ENCODE assay signal across 2 cellular contexts in the genomic region with DNA sequence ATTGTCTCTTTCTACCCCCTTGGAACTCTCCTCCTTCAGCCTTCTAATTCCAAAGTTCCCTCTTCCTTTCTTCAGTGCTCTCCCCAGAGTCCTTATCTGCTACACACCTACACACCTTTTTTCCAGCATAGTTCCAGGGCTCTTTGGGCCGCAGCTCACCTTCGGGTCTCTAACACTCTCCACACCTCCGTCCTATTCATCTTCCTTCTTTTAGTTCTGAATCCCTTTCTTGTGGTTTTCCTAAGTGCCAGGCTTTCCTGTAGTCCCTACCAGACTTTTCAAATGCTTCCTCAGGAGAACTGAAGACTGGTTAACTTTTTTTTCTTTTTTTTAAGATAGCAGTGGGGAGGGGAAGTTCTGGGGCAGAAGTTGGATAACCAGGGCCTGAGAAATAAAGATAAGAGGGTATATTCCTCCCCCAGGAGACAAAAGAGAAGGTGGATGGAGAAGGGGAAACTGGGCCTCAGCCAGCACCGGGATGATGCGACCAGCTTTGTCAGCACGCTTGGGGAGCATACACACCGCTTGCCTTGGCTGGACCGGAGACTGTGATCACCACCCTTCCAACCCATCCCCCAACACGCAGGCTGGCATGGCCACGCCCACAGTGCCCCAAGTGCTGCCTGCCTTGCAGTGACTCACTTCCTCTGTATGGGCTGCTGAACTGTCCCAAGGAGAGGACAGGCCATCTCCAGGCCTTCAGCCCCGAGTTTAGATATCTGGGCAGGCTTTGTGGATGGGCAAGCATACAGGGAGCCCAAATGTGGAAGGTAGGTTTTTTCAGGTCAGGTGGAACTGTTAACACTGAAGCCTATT.
TF ChIP-seq lines count a peak whose summit lies in the region.

No MANE protein-coding gene starts in this region.

TF ChIP-seq in WTC11, 78 proteins besides CTCF, POLR2A, EP300 and RAD21 (continued from another document):
- TF ChIP-seq, protein P1, sequence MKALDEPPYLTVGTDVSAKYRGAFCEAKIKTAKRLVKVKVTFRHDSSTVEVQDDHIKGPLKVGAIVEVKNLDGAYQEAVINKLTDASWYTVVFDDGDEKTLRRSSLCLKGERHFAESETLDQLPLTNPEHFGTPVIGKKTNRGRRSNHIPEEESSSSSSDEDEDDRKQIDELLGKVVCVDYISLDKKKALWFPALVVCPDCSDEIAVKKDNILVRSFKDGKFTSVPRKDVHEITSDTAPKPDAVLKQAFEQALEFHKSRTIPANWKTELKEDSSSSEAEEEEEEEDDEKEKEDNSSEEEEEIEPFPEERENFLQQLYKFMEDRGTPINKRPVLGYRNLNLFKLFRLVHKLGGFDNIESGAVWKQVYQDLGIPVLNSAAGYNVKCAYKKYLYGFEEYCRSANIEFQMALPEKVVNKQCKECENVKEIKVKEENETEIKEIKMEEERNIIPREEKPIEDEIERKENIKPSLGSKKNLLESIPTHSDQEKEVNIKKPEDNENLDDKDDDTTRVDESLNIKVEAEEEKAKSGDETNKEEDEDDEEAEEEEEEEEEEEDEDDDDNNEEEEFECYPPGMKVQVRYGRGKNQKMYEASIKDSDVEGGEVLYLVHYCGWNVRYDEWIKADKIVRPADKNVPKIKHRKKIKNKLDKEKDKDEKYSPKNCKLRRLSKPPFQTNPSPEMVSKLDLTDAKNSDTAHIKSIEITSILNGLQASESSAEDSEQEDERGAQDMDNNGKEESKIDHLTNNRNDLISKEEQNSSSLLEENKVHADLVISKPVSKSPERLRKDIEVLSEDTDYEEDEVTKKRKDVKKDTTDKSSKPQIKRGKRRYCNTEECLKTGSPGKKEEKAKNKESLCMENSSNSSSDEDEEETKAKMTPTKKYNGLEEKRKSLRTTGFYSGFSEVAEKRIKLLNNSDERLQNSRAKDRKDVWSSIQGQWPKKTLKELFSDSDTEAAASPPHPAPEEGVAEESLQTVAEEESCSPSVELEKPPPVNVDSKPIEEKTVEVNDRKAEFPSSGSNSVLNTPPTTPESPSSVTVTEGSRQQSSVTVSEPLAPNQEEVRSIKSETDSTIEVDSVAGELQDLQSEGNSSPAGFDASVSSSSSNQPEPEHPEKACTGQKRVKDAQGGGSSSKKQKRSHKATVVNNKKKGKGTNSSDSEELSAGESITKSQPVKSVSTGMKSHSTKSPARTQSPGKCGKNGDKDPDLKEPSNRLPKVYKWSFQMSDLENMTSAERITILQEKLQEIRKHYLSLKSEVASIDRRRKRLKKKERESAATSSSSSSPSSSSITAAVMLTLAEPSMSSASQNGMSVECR (CRISPR knock-in tag; IDR thresholded peaks at IDR 0.05; ENCODE audit: borderline replicate concordance): no peak
- TF ChIP-seq, protein P2, sequence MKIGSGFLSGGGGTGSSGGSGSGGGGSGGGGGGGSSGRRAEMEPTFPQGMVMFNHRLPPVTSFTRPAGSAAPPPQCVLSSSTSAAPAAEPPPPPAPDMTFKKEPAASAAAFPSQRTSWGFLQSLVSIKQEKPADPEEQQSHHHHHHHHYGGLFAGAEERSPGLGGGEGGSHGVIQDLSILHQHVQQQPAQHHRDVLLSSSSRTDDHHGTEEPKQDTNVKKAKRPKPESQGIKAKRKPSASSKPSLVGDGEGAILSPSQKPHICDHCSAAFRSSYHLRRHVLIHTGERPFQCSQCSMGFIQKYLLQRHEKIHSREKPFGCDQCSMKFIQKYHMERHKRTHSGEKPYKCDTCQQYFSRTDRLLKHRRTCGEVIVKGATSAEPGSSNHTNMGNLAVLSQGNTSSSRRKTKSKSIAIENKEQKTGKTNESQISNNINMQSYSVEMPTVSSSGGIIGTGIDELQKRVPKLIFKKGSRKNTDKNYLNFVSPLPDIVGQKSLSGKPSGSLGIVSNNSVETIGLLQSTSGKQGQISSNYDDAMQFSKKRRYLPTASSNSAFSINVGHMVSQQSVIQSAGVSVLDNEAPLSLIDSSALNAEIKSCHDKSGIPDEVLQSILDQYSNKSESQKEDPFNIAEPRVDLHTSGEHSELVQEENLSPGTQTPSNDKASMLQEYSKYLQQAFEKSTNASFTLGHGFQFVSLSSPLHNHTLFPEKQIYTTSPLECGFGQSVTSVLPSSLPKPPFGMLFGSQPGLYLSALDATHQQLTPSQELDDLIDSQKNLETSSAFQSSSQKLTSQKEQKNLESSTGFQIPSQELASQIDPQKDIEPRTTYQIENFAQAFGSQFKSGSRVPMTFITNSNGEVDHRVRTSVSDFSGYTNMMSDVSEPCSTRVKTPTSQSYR (CRISPR knock-in tag; IDR thresholded peaks at IDR 0.05): 0 out of 2 replicates have a peak, but pooled peaks have one; percentile 31
- TF ChIP-seq NR1H2 (CRISPR knock-in tag; IDR thresholded peaks at IDR 0.05): no peak
- no peak for TF ChIP-seq SMAD3 (CRISPR knock-in tag; IDR thresholded peaks at IDR 0.05; ENCODE audit: borderline replicate concordance)
- TF ChIP-seq ZBTB21 (CRISPR knock-in tag; IDR thresholded peaks at IDR 0.05; ENCODE audit: borderline replicate concordance): no peak

TF ChIP-seq in HepG2, 621 proteins besides CTCF, POLR2A, EP300 and RAD21 (continued from another document and continues in another):
- no peak for TF ChIP-seq WIZ (CRISPR knock-in tag; IDR thresholded peaks at IDR 0.05)
- TF ChIP-seq, protein P3, sequence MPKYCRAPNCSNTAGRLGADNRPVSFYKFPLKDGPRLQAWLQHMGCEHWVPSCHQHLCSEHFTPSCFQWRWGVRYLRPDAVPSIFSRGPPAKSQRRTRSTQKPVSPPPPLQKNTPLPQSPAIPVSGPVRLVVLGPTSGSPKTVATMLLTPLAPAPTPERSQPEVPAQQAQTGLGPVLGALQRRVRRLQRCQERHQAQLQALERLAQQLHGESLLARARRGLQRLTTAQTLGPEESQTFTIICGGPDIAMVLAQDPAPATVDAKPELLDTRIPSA (CRISPR knock-in tag; IDR thresholded peaks at IDR 0.05; ENCODE audit: borderline replicate concordance): no peak
- TF ChIP-seq, protein P4, sequence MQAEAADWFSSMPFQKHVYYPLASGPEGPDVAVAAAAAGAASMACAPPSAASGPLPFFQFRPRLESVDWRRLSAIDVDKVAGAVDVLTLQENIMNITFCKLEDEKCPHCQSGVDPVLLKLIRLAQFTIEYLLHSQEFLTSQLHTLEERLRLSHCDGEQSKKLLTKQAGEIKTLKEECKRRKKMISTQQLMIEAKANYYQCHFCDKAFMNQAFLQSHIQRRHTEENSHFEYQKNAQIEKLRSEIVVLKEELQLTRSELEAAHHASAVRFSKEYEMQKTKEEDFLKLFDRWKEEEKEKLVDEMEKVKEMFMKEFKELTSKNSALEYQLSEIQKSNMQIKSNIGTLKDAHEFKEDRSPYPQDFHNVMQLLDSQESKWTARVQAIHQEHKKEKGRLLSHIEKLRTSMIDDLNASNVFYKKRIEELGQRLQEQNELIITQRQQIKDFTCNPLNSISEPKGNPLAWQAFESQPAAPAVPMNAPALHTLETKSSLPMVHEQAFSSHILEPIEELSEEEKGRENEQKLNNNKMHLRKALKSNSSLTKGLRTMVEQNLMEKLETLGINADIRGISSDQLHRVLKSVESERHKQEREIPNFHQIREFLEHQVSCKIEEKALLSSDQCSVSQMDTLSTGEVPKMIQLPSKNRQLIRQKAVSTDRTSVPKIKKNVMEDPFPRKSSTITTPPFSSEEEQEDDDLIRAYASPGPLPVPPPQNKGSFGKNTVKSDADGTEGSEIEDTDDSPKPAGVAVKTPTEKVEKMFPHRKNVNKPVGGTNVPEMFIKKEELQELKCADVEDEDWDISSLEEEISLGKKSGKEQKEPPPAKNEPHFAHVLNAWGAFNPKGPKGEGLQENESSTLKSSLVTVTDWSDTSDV (CRISPR knock-in tag; IDR thresholded peaks at IDR 0.05): no peak
- no peak for TF ChIP-seq SETDB1 (CRISPR knock-in tag; IDR thresholded peaks at IDR 0.05; ENCODE audit: borderline replicate concordance)
- TF ChIP-seq, protein P5, sequence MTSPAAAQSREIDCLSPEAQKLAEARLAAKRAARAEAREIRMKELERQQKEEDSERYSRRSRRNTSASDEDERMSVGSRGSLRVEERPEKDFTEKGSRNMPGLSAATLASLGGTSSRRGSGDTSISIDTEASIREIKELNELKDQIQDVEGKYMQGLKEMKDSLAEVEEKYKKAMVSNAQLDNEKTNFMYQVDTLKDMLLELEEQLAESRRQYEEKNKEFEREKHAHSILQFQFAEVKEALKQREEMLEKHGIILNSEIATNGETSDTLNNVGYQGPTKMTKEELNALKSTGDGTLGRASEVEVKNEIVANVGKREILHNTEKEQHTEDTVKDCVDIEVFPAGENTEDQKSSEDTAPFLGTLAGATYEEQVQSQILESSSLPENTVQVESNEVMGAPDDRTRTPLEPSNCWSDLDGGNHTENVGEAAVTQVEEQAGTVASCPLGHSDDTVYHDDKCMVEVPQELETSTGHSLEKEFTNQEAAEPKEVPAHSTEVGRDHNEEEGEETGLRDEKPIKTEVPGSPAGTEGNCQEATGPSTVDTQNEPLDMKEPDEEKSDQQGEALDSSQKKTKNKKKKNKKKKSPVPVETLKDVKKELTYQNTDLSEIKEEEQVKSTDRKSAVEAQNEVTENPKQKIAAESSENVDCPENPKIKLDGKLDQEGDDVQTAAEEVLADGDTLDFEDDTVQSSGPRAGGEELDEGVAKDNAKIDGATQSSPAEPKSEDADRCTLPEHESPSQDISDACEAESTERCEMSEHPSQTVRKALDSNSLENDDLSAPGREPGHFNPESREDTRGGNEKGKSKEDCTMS (CRISPR knock-in tag; conservative IDR thresholded peaks at IDR 0.05): no peak
- peak; percentile 89 for TF ChIP-seq SP5 (CRISPR knock-in tag; IDR thresholded peaks at IDR 0.05; ENCODE audit: borderline replicate concordance, low read depth)
- no peak for TF ChIP-seq ZNF10 (CRISPR knock-in tag; IDR thresholded peaks at IDR 0.05; ENCODE audit: borderline replicate concordance, low read depth)
- no peak for TF ChIP-seq ZNF143 (CRISPR knock-in tag; IDR thresholded peaks at IDR 0.05)
- no peak for TF ChIP-seq ZNF607 (CRISPR knock-in tag; IDR thresholded peaks at IDR 0.05; ENCODE audit: borderline replicate concordance)
- TF ChIP-seq CBFB (CRISPR knock-in tag; IDR thresholded peaks at IDR 0.05): no peak
- no peak for TF ChIP-seq NFATC3 (CRISPR knock-in tag; IDR thresholded peaks at IDR 0.05)
- no peak for TF ChIP-seq ZNF44 (CRISPR knock-in tag; IDR thresholded peaks at IDR 0.05)
- no peak for TF ChIP-seq ATF7 (IDR thresholded peaks at IDR 0.05)
- no peak for TF ChIP-seq ATF7 (CRISPR knock-in tag; IDR thresholded peaks at IDR 0.05)
- TF ChIP-seq, protein P6, sequence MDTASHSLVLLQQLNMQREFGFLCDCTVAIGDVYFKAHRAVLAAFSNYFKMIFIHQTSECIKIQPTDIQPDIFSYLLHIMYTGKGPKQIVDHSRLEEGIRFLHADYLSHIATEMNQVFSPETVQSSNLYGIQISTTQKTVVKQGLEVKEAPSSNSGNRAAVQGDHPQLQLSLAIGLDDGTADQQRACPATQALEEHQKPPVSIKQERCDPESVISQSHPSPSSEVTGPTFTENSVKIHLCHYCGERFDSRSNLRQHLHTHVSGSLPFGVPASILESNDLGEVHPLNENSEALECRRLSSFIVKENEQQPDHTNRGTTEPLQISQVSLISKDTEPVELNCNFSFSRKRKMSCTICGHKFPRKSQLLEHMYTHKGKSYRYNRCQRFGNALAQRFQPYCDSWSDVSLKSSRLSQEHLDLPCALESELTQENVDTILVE (CRISPR knock-in tag; IDR thresholded peaks at IDR 0.05): no peak
- 0 out of 2 replicates have a peak, but pooled peaks have one; percentile 31 for TF ChIP-seq FOXA3 (CRISPR knock-in tag; IDR thresholded peaks at IDR 0.05)
- TF ChIP-seq SAFB2 (CRISPR knock-in tag; IDR thresholded peaks at IDR 0.05; ENCODE audit: borderline replicate concordance, low read depth): no peak
- TF ChIP-seq ZSCAN25 (CRISPR knock-in tag; IDR thresholded peaks at IDR 0.05): no peak
- TF ChIP-seq ZBTB20 (CRISPR knock-in tag; IDR thresholded peaks at IDR 0.05; ENCODE audit: borderline replicate concordance, low read depth): no peak
- TF ChIP-seq, protein P7, sequence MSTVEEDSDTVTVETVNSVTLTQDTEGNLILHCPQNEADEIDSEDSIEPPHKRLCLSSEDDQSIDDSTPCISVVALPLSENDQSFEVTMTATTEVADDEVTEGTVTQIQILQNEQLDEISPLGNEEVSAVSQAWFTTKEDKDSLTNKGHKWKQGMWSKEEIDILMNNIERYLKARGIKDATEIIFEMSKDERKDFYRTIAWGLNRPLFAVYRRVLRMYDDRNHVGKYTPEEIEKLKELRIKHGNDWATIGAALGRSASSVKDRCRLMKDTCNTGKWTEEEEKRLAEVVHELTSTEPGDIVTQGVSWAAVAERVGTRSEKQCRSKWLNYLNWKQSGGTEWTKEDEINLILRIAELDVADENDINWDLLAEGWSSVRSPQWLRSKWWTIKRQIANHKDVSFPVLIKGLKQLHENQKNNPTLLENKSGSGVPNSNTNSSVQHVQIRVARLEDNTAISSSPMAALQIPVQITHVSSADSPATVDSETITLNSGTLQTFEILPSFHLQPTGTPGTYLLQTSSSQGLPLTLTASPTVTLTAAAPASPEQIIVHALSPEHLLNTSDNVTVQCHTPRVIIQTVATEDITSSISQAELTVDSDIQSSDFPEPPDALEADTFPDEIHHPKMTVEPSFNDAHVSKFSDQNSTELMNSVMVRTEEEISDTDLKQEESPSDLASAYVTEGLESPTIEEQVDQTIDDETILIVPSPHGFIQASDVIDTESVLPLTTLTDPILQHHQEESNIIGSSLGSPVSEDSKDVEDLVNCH (CRISPR knock-in tag; IDR thresholded peaks at IDR 0.05): no peak
- no peak for TF ChIP-seq STAT5B (CRISPR knock-in tag; IDR thresholded peaks at IDR 0.05)
- no peak for TF ChIP-seq PLRG1 (conservative IDR thresholded peaks at IDR 0.05)
- TF ChIP-seq, protein P8, sequence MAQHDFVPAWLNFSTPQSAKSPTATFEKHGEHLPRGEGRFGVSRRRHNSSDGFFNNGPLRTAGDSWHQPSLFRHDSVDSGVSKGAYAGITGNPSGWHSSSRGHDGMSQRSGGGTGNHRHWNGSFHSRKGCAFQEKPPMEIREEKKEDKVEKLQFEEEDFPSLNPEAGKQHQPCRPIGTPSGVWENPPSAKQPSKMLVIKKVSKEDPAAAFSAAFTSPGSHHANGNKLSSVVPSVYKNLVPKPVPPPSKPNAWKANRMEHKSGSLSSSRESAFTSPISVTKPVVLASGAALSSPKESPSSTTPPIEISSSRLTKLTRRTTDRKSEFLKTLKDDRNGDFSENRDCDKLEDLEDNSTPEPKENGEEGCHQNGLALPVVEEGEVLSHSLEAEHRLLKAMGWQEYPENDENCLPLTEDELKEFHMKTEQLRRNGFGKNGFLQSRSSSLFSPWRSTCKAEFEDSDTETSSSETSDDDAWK (CRISPR knock-in tag; IDR thresholded peaks at IDR 0.05): no peak
- TF ChIP-seq NR2F6 (IDR thresholded peaks at IDR 0.05): no peak
- peak; percentile 30; the same call in 1 of the 2 replicates for TF ChIP-seq NR2F6 (CRISPR knock-in tag; IDR thresholded peaks at IDR 0.05)
- no peak for TF ChIP-seq POGZ (CRISPR knock-in tag; IDR thresholded peaks at IDR 0.05)
- TF ChIP-seq ATM (IDR thresholded peaks at IDR 0.05; ENCODE audit: borderline replicate concordance): no peak
- no peak for TF ChIP-seq ZNF883 (CRISPR knock-in tag; IDR thresholded peaks at IDR 0.05; ENCODE audit: not compliant biosample characterization)
- peak; percentile 79 for TF ChIP-seq SAP130 (CRISPR knock-in tag; IDR thresholded peaks at IDR 0.05; ENCODE audit: low read depth)
- TF ChIP-seq TAF1 (CRISPR knock-in tag; IDR thresholded peaks at IDR 0.05): peak; percentile 56; the same call in 1 of the 2 replicates
- peak; percentile 28; the same call in 1 of the 2 replicates for TF ChIP-seq HMG20A (CRISPR knock-in tag; IDR thresholded peaks at IDR 0.05; ENCODE audit: borderline replicate concordance)
- 0 out of 2 replicates have a peak, but pooled peaks have one; percentile 43 for TF ChIP-seq JUN (CRISPR knock-in tag; IDR thresholded peaks at IDR 0.05)
